Comparison of ENCODE assay signal across 8 cellular contexts in the genomic region with DNA sequence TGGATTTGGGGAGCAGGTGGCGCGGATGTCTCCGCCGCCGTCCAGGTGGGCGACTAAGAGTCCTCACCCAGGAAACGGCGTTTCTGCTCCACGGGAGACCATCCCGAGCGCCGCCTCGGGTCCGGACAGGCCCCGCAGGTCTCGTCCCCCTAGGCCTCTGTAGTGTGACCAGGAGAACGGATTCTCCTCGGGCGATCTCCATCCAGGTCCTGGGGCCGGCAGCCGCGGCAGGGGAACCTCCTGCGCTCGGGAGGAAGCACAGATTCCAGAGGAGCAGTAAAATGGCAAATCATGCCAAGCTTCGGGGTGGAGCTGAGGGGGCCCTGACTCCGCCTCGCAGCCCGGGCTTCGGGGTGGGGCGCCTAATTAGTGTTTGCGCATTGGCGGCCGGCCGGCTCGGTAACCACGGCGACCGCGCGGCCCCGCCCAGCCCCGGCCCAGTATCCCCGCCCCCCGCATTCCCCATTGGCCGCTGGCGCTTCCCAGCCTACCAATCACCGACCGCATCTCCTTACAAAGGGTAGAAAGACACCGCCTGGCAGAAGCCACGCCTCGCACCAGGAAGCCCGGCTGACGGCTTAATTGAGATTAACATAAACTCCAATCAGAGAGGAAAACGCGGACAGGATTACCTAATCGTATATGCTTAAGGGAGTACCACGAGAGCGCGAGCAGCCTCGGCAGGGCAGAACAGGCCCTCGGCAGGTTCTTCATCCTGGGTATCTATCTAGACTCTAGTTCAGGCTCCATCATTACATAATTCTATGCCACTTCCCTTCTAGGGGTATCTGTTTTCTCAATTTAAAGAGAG.
A peak's percentile ranks its signal among the peaks of the same experiment; 100 is the strongest.
DNase-seq lines count a peak whose midpoint lies in the region; FAIRE-seq and TF ChIP-seq lines count a peak whose summit lies in the region.

No MANE protein-coding gene starts in this region.

- H3K9me3 ChIP-seq in neuron (ENCODE audit: low read length): no peaks in the 10 kb centered on the region

- H3K27ac Mint-ChIP-seq in activated naive CD4-positive, alpha-beta T cell treated with anti-CD3 and anti-CD28 coated beads, Interleukin-2, amount 10 ng/mL, durations not matched to agents 7 days and 5 days: peak overlapping the region; percentile 90

- H3K4me1 Mint-ChIP-seq in activated naive CD4-positive, alpha-beta T cell treated with anti-CD3 and anti-CD28 coated beads, Interleukin-2, amount 10 ng/mL, durations not matched to agents 7 days and 5 days: peaks cover 16% of the 10 kb centered on the region

- H3K4me3 Mint-ChIP-seq in activated naive CD4-positive, alpha-beta T cell treated with anti-CD3 and anti-CD28 coated beads, Interleukin-2, amount 10 ng/mL, durations not matched to agents 7 days and 5 days: peak overlapping the region; percentile 87

- H3K4me1 ChIP-seq in neuron (ENCODE audit: insufficient read depth, low read length): peaks cover 13% of the 10 kb centered on the region

- CTCF ChIA-PET in activated naive CD4-positive, alpha-beta T cell treated with anti-CD3 and anti-CD28 coated beads, Interleukin-2, amount 10 ng/mL, durations not matched to agents 7 days and 5 days (lab: Charles Lee): interaction anchor here (1.3 kb wide), 1 partner anchor 50 kb away, joined by 3 read pairs; no protein-coding TSS in a partner anchor

- peaks cover 10% of the 10 kb centered on the region for H3K27me3 Mint-ChIP-seq in activated naive CD4-positive, alpha-beta T cell treated with anti-CD3 and anti-CD28 coated beads, Interleukin-2, amount 10 ng/mL, durations not matched to agents 7 days and 5 days

- no peak for TF ChIP-seq CTCF in HFF-Myc (IDR thresholded peaks at IDR 0.05; ENCODE audit: low read depth, low read length, missing control alignments)

- no peaks in the 10 kb centered on the region for H3K27me3 ChIP-seq in neuron (ENCODE audit: insufficient read depth, low read length)

- H3K36me3 Mint-ChIP-seq in activated naive CD4-positive, alpha-beta T cell treated with anti-CD3 and anti-CD28 coated beads, Interleukin-2, amount 10 ng/mL, durations not matched to agents 7 days and 5 days: no peaks in the 10 kb centered on the region

- DNase-seq in GM04503 (ENCODE audit: low read depth) (peak; percentile 89), HFF-Myc (ENCODE audit: extremely low read depth, low read depth) (peak; percentile 94), NAMALWA (ENCODE audit: low spot score) (peak; percentile 98), SK-MEL-5 (ENCODE audit: low read depth, low spot score) (peak; percentile 86), frontal cortex (ENCODE audit: low spot score in 2 of 2) (peak; percentile 95 to 97), stromal cell of bone marrow (ENCODE audit: low read depth) (peak; percentile 97)
- DNase-seq in activated naive CD4-positive, alpha-beta T cell treated with anti-CD3 and anti-CD28 coated beads, Interleukin-2, amount 10 ng/mL, durations not matched to agents 7 days and 5 days: peak; percentile 95

- FAIRE-seq in frontal cortex (lab: Jason Lieb, UNC): no peak

- H2AFZ ChIP-seq in neuron (ENCODE audit: low read depth, low read length): peak overlapping the region; percentile 27

- H3K9me3 Mint-ChIP-seq in activated naive CD4-positive, alpha-beta T cell treated with anti-CD3 and anti-CD28 coated beads, Interleukin-2, amount 10 ng/mL, durations not matched to agents 7 days and 5 days: peaks cover 2% of the 10 kb centered on the region

- in situ Hi-C loops in SK-MEL-5 (cut with HindIII; ENCODE audit: low pct_unique_long_range_greater_than_20kb, low sequenced_read_pairs): no loop called here

- H3K4me3 ChIP-seq in HFF-Myc (replicated peaks; ENCODE audit: low read depth, low read length) (peak overlapping the region; percentile 85), neuron (ENCODE audit: low read length) (peak overlapping the region; percentile 91)

- no peaks in the 10 kb centered on the region for H3K36me3 ChIP-seq in neuron (ENCODE audit: insufficient read depth, low read length)

Comparison
In these comparisons a context has a peak if more than half of its experiments do, and no peak if none do; other contexts are left out.
1. Peak in every context shown above with its lines: DNase-seq and H3K4me3 ChIP-seq.